Comparison of ENCODE assay signal across 2 cellular contexts in the genomic region with DNA sequence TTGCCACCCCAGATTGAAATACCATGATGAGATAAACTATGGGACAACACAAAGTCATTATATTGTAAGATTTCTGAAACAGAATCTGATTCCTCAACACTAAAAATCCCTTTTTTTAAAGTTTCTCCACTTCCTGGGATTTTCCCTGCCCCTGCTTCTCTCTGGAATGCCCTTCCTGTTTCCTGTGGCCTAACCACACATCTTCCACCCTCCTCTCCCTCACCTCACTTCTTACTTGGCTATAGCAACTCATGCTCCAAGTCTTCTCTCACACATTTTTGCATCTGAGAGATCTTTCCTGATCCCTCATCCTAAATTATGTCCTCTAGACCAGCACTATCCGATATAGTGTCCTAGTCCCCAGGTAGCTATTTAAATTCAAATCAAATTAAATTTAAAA.
TF ChIP-seq lines count a peak whose summit lies in the region.

No MANE protein-coding gene starts in this region.

TF ChIP-seq in IMR-90, 13 proteins besides CTCF, POLR2A, EP300 and RAD21 (continued from another document):
- TF ChIP-seq CEBPB (IDR thresholded peaks at IDR 0.05; ENCODE audit: low read depth, low read length) (no peak), NFE2L2 (IDR thresholded peaks at IDR 0.05; ENCODE audit: low read depth, low read length) (no peak), RCOR1 (IDR thresholded peaks at IDR 0.05; ENCODE audit: insufficient replicate concordance, low read length) (no peak), CHD1 (IDR thresholded peaks at IDR 0.05; ENCODE audit: low read depth, low read length) (no peak), MXI1 (IDR thresholded peaks at IDR 0.05; ENCODE audit: borderline replicate concordance, low read depth, low read length) (no peak), BHLHE40 (IDR thresholded peaks at IDR 0.05; ENCODE audit: low read depth, low read length) (no peak), MAZ (IDR thresholded peaks at IDR 0.05; ENCODE audit: borderline replicate concordance, low read depth, low read length) (no peak), ELK1 (IDR thresholded peaks at IDR 0.05; ENCODE audit: borderline replicate concordance, low read depth, low read length) (no peak), MAFK (IDR thresholded peaks at IDR 0.05; ENCODE audit: low read depth, low read length) (no peak), RFX5 (IDR thresholded peaks at IDR 0.05; ENCODE audit: low read depth, low read length) (no peak), SMC3 (IDR thresholded peaks at IDR 0.05; ENCODE audit: low read depth, low read length) (no peak)
- TF ChIP-seq, protein P1, sequence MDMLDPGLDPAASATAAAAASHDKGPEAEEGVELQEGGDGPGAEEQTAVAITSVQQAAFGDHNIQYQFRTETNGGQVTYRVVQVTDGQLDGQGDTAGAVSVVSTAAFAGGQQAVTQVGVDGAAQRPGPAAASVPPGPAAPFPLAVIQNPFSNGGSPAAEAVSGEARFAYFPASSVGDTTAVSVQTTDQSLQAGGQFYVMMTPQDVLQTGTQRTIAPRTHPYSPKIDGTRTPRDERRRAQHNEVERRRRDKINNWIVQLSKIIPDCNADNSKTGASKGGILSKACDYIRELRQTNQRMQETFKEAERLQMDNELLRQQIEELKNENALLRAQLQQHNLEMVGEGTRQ (IDR thresholded peaks at IDR 0.05; ENCODE audit: low read depth, low read length): no peak

TF ChIP-seq in endothelial cell of umbilical vein, 7 proteins besides CTCF, POLR2A, EP300 and RAD21:
- TF ChIP-seq FOS (IDR thresholded peaks at IDR 0.05; ENCODE audit: borderline replicate concordance, insufficient read depth, low read length): no peak
- no peak for TF ChIP-seq JUN (IDR thresholded peaks at IDR 0.05; ENCODE audit: borderline replicate concordance, insufficient read depth, insufficient read length, low read depth)
- no peak for TF ChIP-seq GATA2 (IDR thresholded peaks at IDR 0.05; ENCODE audit: insufficient read depth, insufficient read length, low read depth, low read length)
- no peak for TF ChIP-seq MYC (IDR thresholded peaks at IDR 0.05; ENCODE audit: low read depth, low read length)
- TF ChIP-seq POLR2AphosphoS5 (IDR thresholded peaks at IDR 0.05; ENCODE audit: insufficient read depth, low read depth, low read length): no peak
- no peak for TF ChIP-seq EZH2 (IDR thresholded peaks at IDR 0.05; ENCODE audit: borderline replicate concordance, low read depth, low read length, severe bottlenecking)
- no peak for TF ChIP-seq MAX (IDR thresholded peaks at IDR 0.05; ENCODE audit: insufficient read depth, insufficient read length)
